In genomic region chr12:112792306-112792705, GRCh38 we compare ENCODE assay signal across 22 cellular contexts. TPM values are rescaled to one million over a fixed set of nuclear protein-coding genes. Genes with fewer than 3 reads are reported as not detected.
DNase-seq lines count a peak whose midpoint lies in the region; ATAC-seq lines count a peak whose summit lies in the region.
"Had no signal": no experiment of that assay in that cellular context is flagged by ENCODE, and none has a peak within 500 bp of the region (broad histone marks: within the 10 kb centered on the region; RNA-seq: fewer than 3 reads in every experiment).

No MANE protein-coding gene starts in this region.

- DNase-seq in NCI-H524 (lab: John Stamatoyannopoulos, UW), result peak; percentile 24 to 26
- DNase-seq in NCI-H524 treated with DMSO at 0.1 percent for 48 hours (lab: John Stamatoyannopoulos, UW), result no peak
- DNase-seq in NCI-H2171 (lab: John Stamatoyannopoulos, UW), result peak; percentile 53
- peak; percentile 82 for DNase-seq in cerebellar cortex (ENCODE audit: low spot score)
- DNase-seq in LoVo (ENCODE audit: low spot score), result no peak
- no peak for DNase-seq in activated CD4-positive, alpha-beta T cell treated with anti-CD3 and anti-CD28 coated beads for 48 hours
- DNase-seq in left ventricle myocardium superior, result no peak
- DNase-seq: body of pancreas; CD4-positive, alpha-beta memory T cell; dermis blood vessel endothelial cell; erythroblast; immature natural killer cell; lower lobe of right lung; ovary; stimulated activated CD4-positive, alpha-beta T cell treated with anti-CD3 and anti-CD28 coated beads, Interleukin-1b, Interleukin-23, amount 100 ng/mL, for 48 hours; stimulated activated naive CD8-positive, alpha-beta T cell treated with anti-CD3 and anti-CD28 coated beads, Interleukin-15, amount 100 ng/mL, for 72 hours had no signal

- intact Hi-C loops in left ventricle myocardium superior (cut with micrococcal nuclease), result no loop called here

- ATAC-seq in left ventricle myocardium superior, result no peak
- ATAC-seq: body of pancreas; gastroesophageal sphincter; lower lobe of right lung; Panc1; sciatic nerve; stimulated activated naive CD8-positive, alpha-beta T cell treated with anti-CD3 and anti-CD28 coated beads, Interleukin-15, amount 100 ng/mL, for 72 hours had no signal

- peak overlapping the region; percentile 9 for H3K27ac ChIP-seq in temporal lobe (ENCODE audit: low read depth, low read length)
- H3K27ac ChIP-seq: body of pancreas, gastroesophageal sphincter, lower lobe of right lung, ovary, SK-N-MC had no signal

RNA-seq across cellular contexts. Expression of gene RPH3A, which starts 0.8 kb away (rescaled TPM):
- total RNA-seq in temporal lobe (8.9 TPM), left ventricle myocardium superior (not detected)
- total RNA-seq: body of pancreas; CD4-positive, alpha-beta memory T cell; dermis blood vessel endothelial cell; myocyte; ovary had no signal

Comparison
In these comparisons a context has a peak if more than half of its experiments do, and no peak if none do; other contexts are left out.
1. DNase-seq: peak in NCI-H524 (2 of 2), NCI-H2171 (single experiment) and cerebellar cortex (single experiment); none in NCI-H524 treated with DMSO at 0.1 percent for 48 hours (single experiment), LoVo (single experiment), activated CD4-positive, alpha-beta T cell treated with anti-CD3 and anti-CD28 coated beads for 48 hours (single experiment) and left ventricle myocardium superior (single experiment).